In genomic region chr2:65064728-65065552, GRCh38 we compare ENCODE assay signal across 8 cellular contexts. TPM values are rescaled to one million over a fixed set of nuclear protein-coding genes. Genes with fewer than 3 reads are reported as not detected.
A peak's percentile ranks its signal among the peaks of the same experiment; 100 is the strongest.
DNase-seq lines count a peak whose midpoint lies in the region; ATAC-seq and TF ChIP-seq lines count a peak whose summit lies in the region.

No MANE protein-coding gene starts in this region.

- BruUV-seq in Caco-2 (replicated peaks; lab: Mats Ljungman, UMichigan) = no TSS peak

- DNase-seq in Caco-2 (peak in 1 of 2 experiments; percentile 42), NCI-H524 (lab: John Stamatoyannopoulos, UW) (peak; percentile 97 to 99), foreskin keratinocyte (peak; percentile 76 to 77), occipital lobe (lab: John Stamatoyannopoulos, UW) (peak; percentile 68), NCI-H146 treated with DMSO at 0.1 percent for 48 hours (lab: John Stamatoyannopoulos, UW; ENCODE audit: unreplicated experiment) (no peak)

- TF ChIP-seq CTCF in Caco-2 (IDR thresholded peaks at IDR 0.05; ENCODE audit: insufficient read depth in 1 of 2, low read depth in 1 of 2, low read length in 1 of 2, severe bottlenecking in 1 of 2, unreplicated experiment in 1 of 2) (peak; percentile 47 to 82), foreskin keratinocyte (conservative IDR thresholded peaks at IDR 0.05) (peak; percentile 83)

- peaks cover 5% of the 10 kb centered on the region; the same call in 1 of the 2 replicates for H3K4me1 ChIP-seq in Caco-2
- H3K4me1 ChIP-seq in foreskin keratinocyte = peaks cover 28% of the 10 kb centered on the region

- no peaks in the 10 kb centered on the region for H3K9me3 Mint-ChIP-seq in Caco-2 (ENCODE audit: unreplicated experiment)
- H3K9me3 Mint-ChIP-seq in activated T-helper 17 cell treated with anti-CD3 and anti-CD28 coated beads, Interleukin-2, amount 50 U/mL, for 72 hours = no peaks in the 10 kb centered on the region

- no peaks in the 10 kb centered on the region for H3K27me3 Mint-ChIP-seq in Caco-2 (ENCODE audit: insufficient read depth, unreplicated experiment)
- H3K27me3 Mint-ChIP-seq in activated T-helper 17 cell treated with anti-CD3 and anti-CD28 coated beads, Interleukin-2, amount 50 U/mL, for 72 hours = no peaks in the 10 kb centered on the region

- H3K4me1 Mint-ChIP-seq in Caco-2 (ENCODE audit: low read depth, unreplicated experiment) = no peaks in the 10 kb centered on the region
- H3K4me1 Mint-ChIP-seq in activated T-helper 17 cell treated with anti-CD3 and anti-CD28 coated beads, Interleukin-2, amount 50 U/mL, for 72 hours = peaks cover 17% of the 10 kb centered on the region

- no peak overlapping the region for H3K4me3 ChIP-seq in Caco-2 (ENCODE audit: low read depth, low read length)

- intact Hi-C loops in Caco-2 (cut with micrococcal nuclease; ENCODE audit: unreplicated experiment) = loop anchor here (1.0 kb wide), 2 partner anchors 122 to 508 kb away; no protein-coding TSS in a partner anchor

- POLR2A ChIA-PET in Caco-2 (lab: Charles Lee) = interaction anchor here (0.8 to 1.2 kb wide), 2 partner anchors 9 to 163 kb away, joined by 3 to 8 read pairs; partner anchors contain the start of genes ACTR2 and CEP68

- peaks cover 21% of the 10 kb centered on the region for H3K36me3 Mint-ChIP-seq in Caco-2 (ENCODE audit: insufficient read depth, unreplicated experiment)
- H3K36me3 Mint-ChIP-seq in activated T-helper 17 cell treated with anti-CD3 and anti-CD28 coated beads, Interleukin-2, amount 50 U/mL, for 72 hours (ENCODE audit: low read depth) = no peaks in the 10 kb centered on the region

- H3K36me3 ChIP-seq in Caco-2 (ENCODE audit: control insufficient read depth, insufficient read depth, low read length) = peaks cover 4% of the 10 kb centered on the region

- no peak overlapping the region for H3K27ac ChIP-seq in foreskin keratinocyte

- H3K9me3 ChIP-seq in Caco-2 = no peaks in the 10 kb centered on the region

- no peak overlapping the region for H3K27ac Mint-ChIP-seq in Caco-2 (ENCODE audit: unreplicated experiment)
- peak overlapping the region; percentile 86 for H3K27ac Mint-ChIP-seq in activated T-helper 17 cell treated with anti-CD3 and anti-CD28 coated beads, Interleukin-2, amount 50 U/mL, for 72 hours

- ATAC-seq in GM19025 (IDR thresholded peaks at IDR 0.05; ENCODE audit: low read depth, unreplicated experiment) = peak; percentile 73
- ATAC-seq in HG03108 (IDR thresholded peaks at IDR 0.05; ENCODE audit: unreplicated experiment) = peak; percentile 71
- ATAC-seq in activated T-helper 17 cell treated with anti-CD3 and anti-CD28 coated beads, Interleukin-2, amount 50 U/mL, for 72 hours (replicated peaks) = peak; percentile 76
- peak; percentile 71 for ATAC-seq in foreskin keratinocyte

- no peak overlapping the region for H3K4me3 Mint-ChIP-seq in Caco-2 (ENCODE audit: unreplicated experiment)
- H3K4me3 Mint-ChIP-seq in activated T-helper 17 cell treated with anti-CD3 and anti-CD28 coated beads, Interleukin-2, amount 50 U/mL, for 72 hours = peak overlapping the region; percentile 64

- H3K27me3 ChIP-seq in Caco-2 (replicated peaks; ENCODE audit: control insufficient read depth, insufficient read depth, low read length) (no peaks in the 10 kb centered on the region), foreskin keratinocyte (no peaks in the 10 kb centered on the region)

- CTCF ChIA-PET in Caco-2 (lab: Charles Lee) = interaction anchor here (0.6 to 2.1 kb wide), 10 partner anchors 9 to 1010 kb away, joined by 3 to 27 read pairs (median 4); partner anchors contain the start of genes CEP68 and RAB1A

RNA-seq across cellular contexts. Expression of gene CEP68, which starts 8.7 kb away (rescaled TPM):
- total RNA-seq in Caco-2 (2022) (12.9 and 14.0 TPM in 2 replicates), foreskin keratinocyte (5.4 and 5.8 TPM in 2 replicates), occipital lobe (48.2 TPM)
- 10 to 100 TPM in 1 of 2 donors, 1 to 10 TPM in 1; 6.9 to 10.5 TPM for total RNA-seq in activated T-helper 17 cell treated with anti-CD3 and anti-CD28 coated beads, Interleukin-2, amount 50 U/mL, for 72 hours
- polyA plus RNA-seq in foreskin keratinocyte = 4.2 and 4.7 TPM in 2 replicates
